Comparison of ENCODE assay signal across 13 cellular contexts in genomic region chr9:14080940-14081621, GRCh38.
A peak's percentile ranks its signal among the peaks of the same experiment; 100 is the strongest.
DNase-seq lines count a peak whose midpoint lies in the region; ATAC-seq and TF ChIP-seq lines count a peak whose summit lies in the region.
"Had no signal": no experiment of that assay in that cellular context is flagged by ENCODE, and none has a peak within 500 bp of the region (broad histone marks: within the 10 kb centered on the region; RNA-seq: fewer than 3 reads in every experiment).

No MANE protein-coding gene starts in this region.

- H3K27me3 Mint-ChIP-seq in activated CD8-positive, alpha-beta T cell treated with anti-CD3 and anti-CD28 coated beads for 36 hours = no peaks in the 10 kb centered on the region
- H3K27me3 Mint-ChIP-seq: activated naive CD4-positive, alpha-beta T cell treated with anti-CD3 and anti-CD28 coated beads, Interleukin-2, amount 10 ng/mL, durations not matched to agents 7 days and 5 days had no signal

- no peak overlapping the region for H3K4me3 ChIP-seq in astrocyte of the cerebellum (ENCODE audit: low read depth, low read length)
- H3K4me3 ChIP-seq: BLaER1 treated with 17β-estradiol and CSF1 and Interleukin-3, amounts not matched to agents 10 nM and 100 nM had no signal

- peaks cover 2% of the 10 kb centered on the region for H3K9me3 Mint-ChIP-seq in activated CD8-positive, alpha-beta T cell treated with anti-CD3 and anti-CD28 coated beads for 36 hours

- DNase-seq in LHCN-M2 (ENCODE audit: low read depth) = peak; percentile 93
- DNase-seq in astrocyte of the cerebellum (ENCODE audit: low read depth) = peak; percentile 97
- DNase-seq in myocyte (ENCODE audit: low read depth) = peak; percentile 51
- DNase-seq in foreskin melanocyte = no peak
- no peak for DNase-seq in activated CD8-positive, alpha-beta T cell treated with anti-CD3 and anti-CD28 coated beads for 36 hours
- no peak for DNase-seq in SHP77 (lab: John Stamatoyannopoulos, UW)
- DNase-seq: activated naive CD4-positive, alpha-beta T cell treated with anti-CD3 and anti-CD28 coated beads, Interleukin-2, amount 10 ng/mL, durations not matched to agents 7 days and 5 days; cortex of kidney; NCI-H1417 had no signal

- no peak overlapping the region for H3K4me3 Mint-ChIP-seq in activated CD8-positive, alpha-beta T cell treated with anti-CD3 and anti-CD28 coated beads for 36 hours
- H3K4me3 Mint-ChIP-seq: activated naive CD4-positive, alpha-beta T cell treated with anti-CD3 and anti-CD28 coated beads, Interleukin-2, amount 10 ng/mL, durations not matched to agents 7 days and 5 days had no signal

- intact Hi-C loops in activated CD8-positive, alpha-beta T cell treated with anti-CD3 and anti-CD28 coated beads for 36 hours (cut with micrococcal nuclease) = no loop called here

- no peak overlapping the region for H3K27ac Mint-ChIP-seq in activated CD8-positive, alpha-beta T cell treated with anti-CD3 and anti-CD28 coated beads for 36 hours
- H3K27ac Mint-ChIP-seq: activated naive CD4-positive, alpha-beta T cell treated with anti-CD3 and anti-CD28 coated beads, Interleukin-2, amount 10 ng/mL, durations not matched to agents 7 days and 5 days had no signal

- no peaks in the 10 kb centered on the region for H3K4me1 Mint-ChIP-seq in activated CD8-positive, alpha-beta T cell treated with anti-CD3 and anti-CD28 coated beads for 36 hours (ENCODE audit: low read depth)
- H3K4me1 Mint-ChIP-seq: activated naive CD4-positive, alpha-beta T cell treated with anti-CD3 and anti-CD28 coated beads, Interleukin-2, amount 10 ng/mL, durations not matched to agents 7 days and 5 days had no signal

- ATAC-seq in GM19463 (IDR thresholded peaks at IDR 0.05; ENCODE audit: unreplicated experiment) = peak; percentile 90
- no peak for ATAC-seq in activated CD8-positive, alpha-beta T cell treated with anti-CD3 and anti-CD28 coated beads for 36 hours
- no peak for ATAC-seq in GM19467 (IDR thresholded peaks at IDR 0.05; ENCODE audit: unreplicated experiment)
- ATAC-seq: sciatic nerve had no signal

- in situ Hi-C loops in astrocyte of the cerebellum (cut with HindIII; ENCODE audit: low sequenced_read_pairs) = no loop called here

- no peaks in the 10 kb centered on the region for H3K36me3 Mint-ChIP-seq in activated CD8-positive, alpha-beta T cell treated with anti-CD3 and anti-CD28 coated beads for 36 hours (ENCODE audit: low read depth)
- H3K36me3 Mint-ChIP-seq: activated naive CD4-positive, alpha-beta T cell treated with anti-CD3 and anti-CD28 coated beads, Interleukin-2, amount 10 ng/mL, durations not matched to agents 7 days and 5 days had no signal

- CTCF ChIA-PET in activated CD8-positive, alpha-beta T cell treated with anti-CD3 and anti-CD28 coated beads for 36 hours (lab: Charles Lee) = no interaction called here

- POLR2A ChIA-PET in activated CD8-positive, alpha-beta T cell treated with anti-CD3 and anti-CD28 coated beads for 36 hours (lab: Charles Lee) = no interaction called here

- peak; percentile 32 for TF ChIP-seq CTCF in astrocyte of the cerebellum (IDR thresholded peaks at IDR 0.05; ENCODE audit: low read depth, low read length, missing control alignments)
- no peak for TF ChIP-seq CTCF in activated CD8-positive, alpha-beta T cell treated with anti-CD3 and anti-CD28 coated beads for 36 hours (IDR thresholded peaks at IDR 0.05)

Comparison
In these comparisons a context has a peak if more than half of its experiments do, and no peak if none do; other contexts are left out.
1. DNase-seq: peak in LHCN-M2 (single experiment), astrocyte of the cerebellum (single experiment) and myocyte (single experiment); none in foreskin melanocyte (single experiment), activated CD8-positive, alpha-beta T cell treated with anti-CD3 and anti-CD28 coated beads for 36 hours (single experiment) and SHP77 (0 of 2).